ENCODE assay signal across 9 cellular contexts in genomic region chr4:2469192-2469984, GRCh38. TPM values are rescaled to one million over a fixed set of nuclear protein-coding genes. Genes with fewer than 3 reads are reported as not detected.
DNase-seq lines count a peak whose midpoint lies in the region; ATAC-seq, FAIRE-seq and TF ChIP-seq lines count a peak whose summit lies in the region.
"Had no signal": no experiment of that assay in that cellular context is flagged by ENCODE, and none has a peak within 500 bp of the region (broad histone marks: within the 10 kb centered on the region; RNA-seq: fewer than 3 reads in every experiment).

No MANE protein-coding gene starts in this region.

- peaks cover 29% of the 10 kb centered on the region for H4K20me1 ChIP-seq in HepG2 (ENCODE audit: insufficient read depth, low read length)

- WGBS in HepG2 (ENCODE audit: low lambda C conversion rate) = 0% methylated on average over 10 of the region's 78 CpGs

- POLR2A ChIA-PET in HepG2 (lab: Yijun Ruan, JAX) = interaction anchor here (0.6 to 3.4 kb wide), 11 partner anchors 16 to 1157 kb away, joined by 3 to 25 read pairs (median 4); partner anchors contain the start of genes FAM193A, HAUS3 and POLN

- FAIRE-seq in bronchial epithelial cell (lab: Jason Lieb, UNC) = no peak
- no peak for FAIRE-seq in HepG2 (lab: Jason Lieb, UNC)

- H3K9me3 ChIP-seq in HepG2 (ENCODE audit: low read length) = no peaks in the 10 kb centered on the region

- H3K79me2 ChIP-seq in HepG2 (ENCODE audit: insufficient read depth, low read length) = peaks cover 61% of the 10 kb centered on the region

- H3K4me2 ChIP-seq in HepG2 (ENCODE audit: low read depth, low read length) = peak overlapping the region; percentile 95

- no peak for TF ChIP-seq RAD21 in HepG2 (CRISPR knock-in tag; IDR thresholded peaks at IDR 0.05)

- no peak overlapping the region for H2AFZ ChIP-seq in HepG2 (ENCODE audit: low read length)

- DNase-seq in EL (peak; percentile 45), HT-29 (ENCODE audit: low spot score) (peak; percentile 50), bronchial epithelial cell (ENCODE audit: low read depth) (peak; percentile 13), HepG2 (ENCODE audit: low spot score) (no peak), dedifferentiated amniotic fluid mesenchymal stem cell (ENCODE audit: extremely low spot score) (no peak)
- DNase-seq in stimulated activated CD4-positive, alpha-beta T cell treated with anti-CD3 and anti-CD28 coated beads, TNF-alpha, amount 100 ng/mL, for 24 hours (ENCODE audit: low read depth in 3 of 3) = peak; percentile 49 to 77 (median 52)

- BruUV-seq in HepG2 (replicated peaks; lab: Mats Ljungman, UMichigan) = no TSS peak

- peak overlapping the region; percentile 93 for H3K27ac ChIP-seq in HepG2 (ENCODE audit: extremely low read length, insufficient read depth, low read length)

- peak overlapping the region; percentile 96 for H3K9ac ChIP-seq in HepG2 (ENCODE audit: insufficient read depth, low read depth, low read length)

- ATAC-seq in GM21381 (IDR thresholded peaks at IDR 0.05; ENCODE audit: unreplicated experiment) (peak; percentile 50), HepG2 (peak; percentile 74)

- H3K4me1 ChIP-seq in HepG2 (ENCODE audit: insufficient read depth, low read length) = peaks cover 44% of the 10 kb centered on the region

- TF ChIP-seq EP300 in HepG2 (IDR thresholded peaks at IDR 0.05; ENCODE audit: low read depth in 2 of 2, low read length in 2 of 2) = no peak
- no peak for TF ChIP-seq EP300 in HepG2 (CRISPR knock-in tag; IDR thresholded peaks at IDR 0.05; ENCODE audit: borderline replicate concordance)

- H3K36me3 ChIP-seq in bronchial epithelial cell (ENCODE audit: control insufficient read depth, insufficient read depth, low read length) (peaks cover 2% of the 10 kb centered on the region), HepG2 (replicated peaks in 1 of 2; ENCODE audit: control insufficient read depth in 1 of 2, insufficient read depth in 2 of 2, low read length in 2 of 2) (peaks cover 0 to 19% of the 10 kb centered on the region in 2 experiments; a peak in 3 of 5 replicates)

- H3K27me3 ChIP-seq in bronchial epithelial cell (ENCODE audit: control insufficient read depth, insufficient read depth, low read length) = no peaks in the 10 kb centered on the region
- H3K27me3 ChIP-seq in HepG2 (ENCODE audit: control insufficient read depth in 1 of 2, insufficient read depth in 2 of 2, low read length in 2 of 2) = no peaks in the 10 kb centered on the region; a peak in 1 of 5 replicates

- H3K4me3 ChIP-seq in WI38 (ENCODE audit: low read depth, low read length) (peak overlapping the region; percentile 99), bronchial epithelial cell (ENCODE audit: low read depth, low read length) (peak overlapping the region; percentile 96), HepG2 (replicated peaks in 1 of 3; ENCODE audit: insufficient read depth in 1 of 3, low read depth in 2 of 3, low read length in 3 of 3) (peak overlapping the region; percentile 84 to 93 (median 86))

- intact Hi-C loops in HepG2 (cut with micrococcal nuclease; ENCODE audit: unreplicated experiment) = loop anchor here (2.0 to 10.0 kb wide), 2 partner anchors 67 to 225 kb away; partner anchors contain the start of genes FAM193A, HAUS3 and POLN

- TF ChIP-seq CTCF in WI38 (IDR thresholded peaks at IDR 0.05; ENCODE audit: low read depth, low read length) (no peak), bronchial epithelial cell (IDR thresholded peaks at IDR 0.05; ENCODE audit: insufficient read depth, low read length, severe bottlenecking) (no peak), HepG2 (CRISPR knock-in tag; IDR thresholded peaks at IDR 0.05) (no peak)

- CTCF ChIA-PET in HepG2 (lab: Yijun Ruan, JAX; ENCODE audit: low intra/inter-chr PET ratio, low total read pairs) = no interaction called here

- in situ Hi-C loops in HepG2 (cut with HindIII; ENCODE audit: extremely low pct_ligation_motif_present, low pct_unique_long_range_greater_than_20kb) = no loop called here

- no peak for TF ChIP-seq POLR2A in HepG2 (IDR thresholded peaks at IDR 0.05; ENCODE audit: insufficient read depth in 1 of 2, low read depth in 2 of 2, low read length in 2 of 2)

RNA-seq across cellular contexts. Expression of gene RNF4, which starts 0.5 kb away (rescaled TPM):
- total RNA-seq in HT-29 (2014; rRNA removed; shearing (Covaris generic)) = 44.9 and 47.1 TPM in 2 replicates
- total RNA-seq in bronchial epithelial cell = 52.0 and 52.7 TPM in 2 replicates
- total RNA-seq in HepG2 (2016; rRNA removed; fragmentation: Illumina TruSeq; extraction: Trizol) = 38.1 and 46.7 TPM in 2 replicates
- 16.3 and 17.2 TPM in 2 replicates for total RNA-seq in HepG2 (2016; cell fraction: cytosol; rRNA removed; fragmentation: Illumina TruSeq; extraction: Trizol; ENCODE audit: low read depth)
- total RNA-seq in HepG2 (2016; cell fraction: insoluble cytoplasmic fraction; rRNA removed; fragmentation: Illumina TruSeq; extraction: Trizol) = 36.0 and 47.6 TPM in 2 replicates
- 24.2 and 25.2 TPM in 2 replicates for total RNA-seq in HepG2 (2016; cell fraction: membrane; rRNA removed; fragmentation: Illumina TruSeq; extraction: Trizol)
- total RNA-seq in HepG2 (2016; cell fraction: nucleus; rRNA removed; fragmentation: Illumina TruSeq; extraction: Trizol) = 34.8 and 37.0 TPM in 2 replicates
- polyA plus RNA-seq in HepG2 (2011; rRNA removed) = 40.3 and 45.1 TPM in 2 replicates
- 34.5 and 42.3 TPM in 2 replicates for polyA plus RNA-seq in HepG2 (2011; cell fraction: cytosol; rRNA removed)
- polyA plus RNA-seq in HepG2 (2011; cell fraction: nucleus; rRNA removed) = 33.3 and 33.4 TPM in 2 replicates
- 27.9 and 28.2 TPM in 2 replicates for polyA plus RNA-seq in HepG2 (2012)
- 3.3 and 5.5 TPM in 2 replicates for polyA plus RNA-seq in HepG2 (2016; cell fraction: cytosol; fragmentation: Illumina TruSeq; extraction: Trizol; ENCODE audit: low read depth)
- 45.3 and 46.1 TPM in 2 replicates for polyA plus RNA-seq in HepG2 (2016; cell fraction: insoluble cytoplasmic fraction; fragmentation: Illumina TruSeq; extraction: Trizol; ENCODE audit: low read depth)
- polyA plus RNA-seq in HepG2 (2016; cell fraction: membrane; fragmentation: Illumina TruSeq; extraction: Trizol; ENCODE audit: low read depth) = 12.0 and 14.1 TPM in 2 replicates
- 33.1 and 33.8 TPM in 2 replicates for polyA plus RNA-seq in HepG2 (2016; cell fraction: nucleus; fragmentation: Illumina TruSeq; extraction: Trizol; ENCODE audit: insufficient read depth, low read depth)
- 65.3 and 74.2 TPM in 2 replicates for polyA minus RNA-seq in HepG2 (2011; rRNA and poly(A)+ RNA removed; ENCODE audit: low replicate concordance)
- 36.1 and 36.8 TPM in 2 replicates for polyA minus RNA-seq in HepG2 (2011; cell fraction: cytosol; rRNA and poly(A)+ RNA removed)
- polyA minus RNA-seq in HepG2 (2011; cell fraction: nucleus; rRNA and poly(A)+ RNA removed) = 55.2 and 60.3 TPM in 2 replicates

RNA-seq across cellular contexts. Expression of gene CFAP99, which starts 50.6 kb away (rescaled TPM):
- not detected in 2 replicates for total RNA-seq in HT-29 (2014; rRNA removed; shearing (Covaris generic))
- not detected in 2 replicates for total RNA-seq in bronchial epithelial cell
- not detected in 2 replicates for total RNA-seq in HepG2 (2016; rRNA removed; fragmentation: Illumina TruSeq; extraction: Trizol)
- total RNA-seq in HepG2 (2016; cell fraction: cytosol; rRNA removed; fragmentation: Illumina TruSeq; extraction: Trizol; ENCODE audit: low read depth) = not detected in 2 replicates
- total RNA-seq in HepG2 (2016; cell fraction: insoluble cytoplasmic fraction; rRNA removed; fragmentation: Illumina TruSeq; extraction: Trizol) = not detected in 2 replicates
- not detected in 2 replicates for total RNA-seq in HepG2 (2016; cell fraction: membrane; rRNA removed; fragmentation: Illumina TruSeq; extraction: Trizol)
- total RNA-seq in HepG2 (2016; cell fraction: nucleus; rRNA removed; fragmentation: Illumina TruSeq; extraction: Trizol) = not detected in 2 replicates
- 0.07 TPM in 1 of 2 replicates, not detected in the other for polyA plus RNA-seq in HepG2 (2011; rRNA removed)
- polyA plus RNA-seq in HepG2 (2011; cell fraction: cytosol; rRNA removed) = 0.07 TPM in 1 of 2 replicates, not detected in the other
- 0.29 TPM in 1 of 2 replicates, not detected in the other for polyA plus RNA-seq in HepG2 (2011; cell fraction: nucleus; rRNA removed)
- not detected in 2 replicates for polyA plus RNA-seq in HepG2 (2012)
- not detected in 2 replicates for polyA plus RNA-seq in HepG2 (2016; cell fraction: cytosol; fragmentation: Illumina TruSeq; extraction: Trizol; ENCODE audit: low read depth)
- polyA plus RNA-seq in HepG2 (2016; cell fraction: insoluble cytoplasmic fraction; fragmentation: Illumina TruSeq; extraction: Trizol; ENCODE audit: low read depth) = not detected in 2 replicates
- polyA plus RNA-seq in HepG2 (2016; cell fraction: membrane; fragmentation: Illumina TruSeq; extraction: Trizol; ENCODE audit: low read depth) = not detected in 2 replicates
- not detected in 2 replicates for polyA plus RNA-seq in HepG2 (2016; cell fraction: nucleus; fragmentation: Illumina TruSeq; extraction: Trizol; ENCODE audit: insufficient read depth, low read depth)
- not detected in 2 replicates for polyA minus RNA-seq in HepG2 (2011; rRNA and poly(A)+ RNA removed; ENCODE audit: low replicate concordance)
- not detected in 2 replicates for polyA minus RNA-seq in HepG2 (2011; cell fraction: cytosol; rRNA and poly(A)+ RNA removed)
- polyA minus RNA-seq in HepG2 (2011; cell fraction: nucleus; rRNA and poly(A)+ RNA removed) = not detected in 2 replicates
- total RNA-seq: subcutaneous adipose tissue had no signal

RNA-seq across cellular contexts. Expression of gene ZFYVE28, which starts 50.9 kb away (rescaled TPM):
- total RNA-seq in HT-29 (2014; rRNA removed; shearing (Covaris generic)) = 0.26 and 2.0 TPM in 2 replicates
- 1.3 and 1.8 TPM in 2 replicates for total RNA-seq in bronchial epithelial cell
- 0.22 and 0.24 TPM in 2 replicates for total RNA-seq in HepG2 (2016; rRNA removed; fragmentation: Illumina TruSeq; extraction: Trizol)
- total RNA-seq in HepG2 (2016; cell fraction: cytosol; rRNA removed; fragmentation: Illumina TruSeq; extraction: Trizol; ENCODE audit: low read depth) = not detected in 2 replicates
- 0.13 and 0.19 TPM in 2 replicates for total RNA-seq in HepG2 (2016; cell fraction: insoluble cytoplasmic fraction; rRNA removed; fragmentation: Illumina TruSeq; extraction: Trizol)
- 0.14 and 0.22 TPM in 2 replicates for total RNA-seq in HepG2 (2016; cell fraction: membrane; rRNA removed; fragmentation: Illumina TruSeq; extraction: Trizol)
- total RNA-seq in HepG2 (2016; cell fraction: nucleus; rRNA removed; fragmentation: Illumina TruSeq; extraction: Trizol) = 0.25 TPM in 1 of 2 replicates, not detected in the other
- polyA plus RNA-seq in HepG2 (2011; rRNA removed) = 0.12 and 0.30 TPM in 2 replicates
- 0.09 TPM in 2 replicates for polyA plus RNA-seq in HepG2 (2011; cell fraction: cytosol; rRNA removed)
- polyA plus RNA-seq in HepG2 (2011; cell fraction: nucleus; rRNA removed) = 0.69 and 1.4 TPM in 2 replicates
- 0.04 and 0.31 TPM in 2 replicates for polyA plus RNA-seq in HepG2 (2012)
- polyA plus RNA-seq in HepG2 (2016; cell fraction: cytosol; fragmentation: Illumina TruSeq; extraction: Trizol; ENCODE audit: low read depth) = 0.03 and 0.14 TPM in 2 replicates
- 0.22 and 0.24 TPM in 2 replicates for polyA plus RNA-seq in HepG2 (2016; cell fraction: insoluble cytoplasmic fraction; fragmentation: Illumina TruSeq; extraction: Trizol; ENCODE audit: low read depth)
- not detected in 2 replicates for polyA plus RNA-seq in HepG2 (2016; cell fraction: membrane; fragmentation: Illumina TruSeq; extraction: Trizol; ENCODE audit: low read depth)
- 0.19 and 0.61 TPM in 2 replicates for polyA plus RNA-seq in HepG2 (2016; cell fraction: nucleus; fragmentation: Illumina TruSeq; extraction: Trizol; ENCODE audit: insufficient read depth, low read depth)
- 0.72 and 3.2 TPM in 2 replicates for polyA minus RNA-seq in HepG2 (2011; rRNA and poly(A)+ RNA removed; ENCODE audit: low replicate concordance)
- polyA minus RNA-seq in HepG2 (2011; cell fraction: cytosol; rRNA and poly(A)+ RNA removed) = 0.26 TPM in 1 of 2 replicates, not detected in the other
- polyA minus RNA-seq in HepG2 (2011; cell fraction: nucleus; rRNA and poly(A)+ RNA removed) = 0.52 TPM in 1 of 2 replicates, not detected in the other

Comparison
In these comparisons a context has a peak if more than half of its experiments do, and no peak if none do; other contexts are left out.
1. DNase-seq: peak in EL (single experiment), HT-29 (single experiment), bronchial epithelial cell (single experiment) and stimulated activated CD4-positive, alpha-beta T cell treated with anti-CD3 and anti-CD28 coated beads, TNF-alpha, amount 100 ng/mL, for 24 hours (3 of 3); none in HepG2 (single experiment) and dedifferentiated amniotic fluid mesenchymal stem cell (single experiment).
2. Peak in every context shown above with its lines, with median percentiles within 50 percentile points of each other: H3K4me3 ChIP-seq.